8 cellular contexts compared by ENCODE assay signal in the genomic region with DNA sequence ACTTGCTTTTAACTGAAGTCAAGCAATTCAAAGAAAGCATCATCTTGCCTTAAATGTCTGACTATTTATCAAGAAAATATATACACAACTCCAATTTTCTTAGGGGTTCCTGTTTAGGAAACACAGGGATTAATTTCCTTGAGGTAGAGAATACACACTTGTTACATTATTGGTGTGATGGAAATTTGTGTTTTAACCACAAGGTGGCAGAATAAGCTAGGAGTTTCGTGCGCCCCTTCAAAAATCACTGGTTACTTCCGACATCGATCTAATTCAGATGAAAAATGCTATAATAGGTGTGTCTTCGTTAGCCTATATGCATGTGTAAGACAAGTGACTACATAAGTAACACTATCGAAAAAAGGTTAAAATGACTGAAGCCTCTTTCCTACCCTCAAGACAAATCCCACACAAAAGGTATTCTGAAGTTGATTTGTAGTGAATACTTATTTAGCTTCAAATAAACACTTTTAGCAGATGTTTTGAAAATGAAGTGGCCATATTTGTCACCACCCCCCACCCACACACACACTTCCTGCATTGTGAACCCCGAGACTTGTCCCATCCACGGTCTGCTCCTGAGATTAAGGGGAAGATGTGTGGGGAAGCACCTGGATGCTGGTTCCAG.
A peak's percentile ranks its signal among the peaks of the same experiment; 100 is the strongest.
DNase-seq lines count a peak whose midpoint lies in the region; ATAC-seq and TF ChIP-seq lines count a peak whose summit lies in the region.

No MANE protein-coding gene starts in this region.

- H3K36me3 Mint-ChIP-seq in CD14-positive monocyte: no peaks in the 10 kb centered on the region
- no peaks in the 10 kb centered on the region for H3K36me3 Mint-ChIP-seq in T-cell

- peaks cover 0 to 2% (median 0%) of the 10 kb centered on the region in 3 donors for H3K27me3 Mint-ChIP-seq in CD14-positive monocyte (ENCODE audit: low read depth in 3 of 3)
- H3K27me3 Mint-ChIP-seq in T-cell: no peaks in the 10 kb centered on the region

- ATAC-seq in GM19023 (IDR thresholded peaks at IDR 0.05; ENCODE audit: unreplicated experiment): peak; percentile 60
- no peak for ATAC-seq in T-cell (replicated peaks in 1 of 4)

- H3K4me1 Mint-ChIP-seq in CD14-positive monocyte (no peaks in the 10 kb centered on the region), T-cell (no peaks in the 10 kb centered on the region)

- DNase-seq in CD14-positive monocyte (ENCODE audit: low spot score): no peak
- DNase-seq in HS-27A (ENCODE audit: low read depth): peak; percentile 43
- DNase-seq in RPMI7951 (ENCODE audit: low read depth): peak; percentile 32
- peak; percentile 39 for DNase-seq in fibroblast of mammary gland (ENCODE audit: low read depth)
- DNase-seq in retinal pigment epithelial cell (ENCODE audit: low read depth): no peak
- no peak for DNase-seq in T-cell
- no peak for DNase-seq in effector CD4-positive, alpha-beta T cell

- TF ChIP-seq CTCF in CD14-positive monocyte (IDR thresholded peaks at IDR 0.05) (peak; percentile 9), fibroblast of mammary gland (conservative IDR thresholded peaks at IDR 0.05; ENCODE audit: control insufficient read depth, insufficient read depth, low read depth, low read length) (peak; percentile 54), retinal pigment epithelial cell (conservative IDR thresholded peaks at IDR 0.05; ENCODE audit: low read depth, low read length) (peak; percentile 44)

- H3K4me3 Mint-ChIP-seq in CD14-positive monocyte (no peak overlapping the region), T-cell (no peak overlapping the region)

- H3K9me3 Mint-ChIP-seq in CD14-positive monocyte (no peaks in the 10 kb centered on the region), T-cell (peaks cover 0 to 4% (median 0%) of the 10 kb centered on the region in 3 donors)

- H3K4me3 ChIP-seq in fibroblast of mammary gland (ENCODE audit: control insufficient read depth, low read depth, low read length): no peak overlapping the region
- H3K4me3 ChIP-seq in retinal pigment epithelial cell (ENCODE audit: low read length): peak overlapping the region; percentile 13

- intact Hi-C loops in CD14-positive monocyte (cut with micrococcal nuclease): no loop called here

- H3K27ac Mint-ChIP-seq in CD14-positive monocyte (no peak overlapping the region), T-cell (no peak overlapping the region)

- POLR2A ChIA-PET in T-cell (lab: Charles Lee): no interaction called here

- CTCF ChIA-PET in T-cell (lab: Charles Lee): no interaction called here

Comparison
In these comparisons a context has a peak if more than half of its experiments do, and no peak if none do; other contexts are left out.
1. DNase-seq: peak in HS-27A (single experiment), RPMI7951 (single experiment) and fibroblast of mammary gland (single experiment); none in CD14-positive monocyte (single experiment), retinal pigment epithelial cell (single experiment), T-cell (0 of 34) and effector CD4-positive, alpha-beta T cell (single experiment).
2. Peak in every context shown above with its lines, with median percentiles within 50 percentile points of each other: CTCF ChIP-seq.